34 cellular contexts compared by ENCODE assay signal in genomic region chr1:13677896-13678295, GRCh38.
"Had no signal": no experiment of that assay in that cellular context is flagged by ENCODE, and none has a peak within 500 bp of the region (broad histone marks: within the 10 kb centered on the region; RNA-seq: fewer than 3 reads in every experiment).

No MANE protein-coding gene starts in this region.

- DNase-seq: Karpas-422, Kasumi-1, KBM-7, KG1, MG63, MM.1S, MV-4-11, NCI-H1048, NCI-H1092, NCI-H1092 treated with DMSO at 0.1 percent for 48 hours, NCI-H1105, NCI-H1105 treated with DMSO at 0.1 percent for 48 hours, NCI-H1417, NCI-H1417 treated with DMSO at 0.1 percent for 48 hours, NCI-H1436, NCI-H1436 treated with DMSO at 0.1 percent for 48 hours, NCI-H146, NCI-H1694, NCI-H1694 treated with DMSO at 0.1 percent for 48 hours, NCI-H187, NCI-H187 treated with DMSO at 0.1 percent for 48 hours, NCI-H1930, NCI-H2029, NCI-H2029 treated with DMSO at 0.1 percent for 48 hours, NCI-H2081, NCI-H2081 treated with DMSO at 0.1 percent for 48 hours, NCI-H2107, NCI-H2171, NCI-H2171 treated with DMSO at 0.1 percent for 48 hours, NCI-H2227 treated with DMSO at 0.1 percent for 48 hours, NCI-H226, NCI-H345, NCI-H446, NCI-H446 treated with DMSO at 0.1 percent for 48 hours had no signal
